In genomic region chr3:127366383-127366782, GRCh38 we compare ENCODE assay signal across 26 cellular contexts.
DNase-seq lines count a peak whose midpoint lies in the region; ATAC-seq, FAIRE-seq and TF ChIP-seq lines count a peak whose summit lies in the region.
"Had no signal": no experiment of that assay in that cellular context is flagged by ENCODE, and none has a peak within 500 bp of the region (broad histone marks: within the 10 kb centered on the region; RNA-seq: fewer than 3 reads in every experiment).

No MANE protein-coding gene starts in this region.

- POLR2A ChIA-PET in OCI-LY7 (lab: Charles Lee), result no interaction called here

- no TSS peak for BruUV-seq in OCI-LY7 (replicated peaks; lab: Mats Ljungman, UMichigan)

- no peak for TF ChIP-seq POLR2A in erythroblast (IDR thresholded peaks at IDR 0.05; ENCODE audit: low read length)

- H3K36me3 ChIP-seq in bronchial epithelial cell (ENCODE audit: control insufficient read depth, insufficient read depth, low read length) (no peaks in the 10 kb centered on the region), OCI-LY7 (ENCODE audit: insufficient read depth, low read length) (no peaks in the 10 kb centered on the region)
- H3K36me3 ChIP-seq: heart right ventricle, left ventricle myocardium inferior, suprapubic skin, vagina had no signal

- CTCF ChIA-PET in OCI-LY7 (lab: Charles Lee; ENCODE audit: unreplicated experiment), result no interaction called here

- no peak overlapping the region for H3K27ac ChIP-seq in OCI-LY7 (ENCODE audit: low read depth, low read length, poor library complexity, severe bottlenecking)
- H3K27ac ChIP-seq: heart right ventricle, left ventricle myocardium inferior, SK-N-MC, suprapubic skin, vagina had no signal

- peaks cover 6% of the 10 kb centered on the region for H3K27me3 ChIP-seq in bronchial epithelial cell (ENCODE audit: control insufficient read depth, insufficient read depth, low read length)
- H3K27me3 ChIP-seq: vagina had no signal

- H3K9me2 ChIP-seq in OCI-LY7 (ENCODE audit: insufficient read depth, low read length), result no peaks in the 10 kb centered on the region

- H3K9me3 ChIP-seq in OCI-LY7 (ENCODE audit: low read length), result no peaks in the 10 kb centered on the region
- H3K9me3 ChIP-seq: left ventricle myocardium inferior, mucosa of descending colon, suprapubic skin, vagina had no signal

- no peak overlapping the region for H3K4me3 ChIP-seq in Jurkat, Clone E6-1 (ENCODE audit: low read length)
- H3K4me3 ChIP-seq in bronchial epithelial cell (ENCODE audit: low read depth, low read length) (no peak overlapping the region), OCI-LY7 (ENCODE audit: low read depth, low read length, poor library complexity, severe bottlenecking) (no peak overlapping the region)
- H3K4me3 ChIP-seq: heart right ventricle, left ventricle myocardium inferior, mucosa of descending colon, SK-N-MC, suprapubic skin, vagina had no signal

- TF ChIP-seq CTCF in bronchial epithelial cell (IDR thresholded peaks at IDR 0.05; ENCODE audit: insufficient read depth, low read length, severe bottlenecking) (peak; percentile 16), OCI-LY7 (conservative IDR thresholded peaks at IDR 0.05; ENCODE audit: low read length) (no peak)

- H3K79me2 ChIP-seq in OCI-LY7 (ENCODE audit: insufficient read depth, low read depth, low read length), result no peaks in the 10 kb centered on the region

- intact Hi-C loops in OCI-LY7 (cut with micrococcal nuclease; ENCODE audit: unreplicated experiment), result no loop called here

- no peak for FAIRE-seq in bronchial epithelial cell (lab: Jason Lieb, UNC)
- FAIRE-seq: RCC 7860 had no signal

- no peak for ATAC-seq in GM21526 (IDR thresholded peaks at IDR 0.05; ENCODE audit: low FRiP score, unreplicated experiment)
- ATAC-seq: activated naive CD8-positive, alpha-beta T cell treated with anti-CD3 and anti-CD28 coated beads, Interleukin-2, amount 50 U/mL, for 24 hours; heart right ventricle; mucosa of descending colon had no signal

- no peak overlapping the region for H2AFZ ChIP-seq in OCI-LY7 (ENCODE audit: low read length)

- H3K4me2 ChIP-seq in OCI-LY7 (ENCODE audit: low read length), result no peak overlapping the region

- H4K20me1 ChIP-seq in OCI-LY7 (ENCODE audit: insufficient read depth, low read length), result no peaks in the 10 kb centered on the region

- H3K4me1 ChIP-seq in OCI-LY7 (ENCODE audit: insufficient read depth, low read length, poor library complexity, severe bottlenecking), result no peaks in the 10 kb centered on the region
- H3K4me1 ChIP-seq: heart right ventricle, left ventricle myocardium inferior, suprapubic skin, vagina had no signal

- DNase-seq in ELF-1 (ENCODE audit: low read depth, low spot score) (peak; percentile 34), bronchial epithelial cell (ENCODE audit: low read depth) (no peak), left kidney (ENCODE audit: low read depth, low spot score) (peak; percentile 15), OCI-LY7 (ENCODE audit: low spot score) (no peak), erythroblast (lab: John Stamatoyannopoulos, UW) (no peak), activated T-cell treated with anti-CD3 and anti-CD28 coated beads for 4 hours (no peak)
- DNase-seq in Jurkat, Clone E6-1 (ENCODE audit: low read depth, low spot score), result peak; percentile 14
- DNase-seq: activated CD4-positive, alpha-beta memory T cell treated with anti-CD3 and anti-CD28 coated beads for 36 hours; activated CD4-positive, CD25-positive, alpha-beta regulatory T cell; activated effector memory CD4-positive, alpha-beta T cell treated with anti-CD3 and anti-CD28 coated beads, Interleukin-2, amount 50 U/mL, for 16 hours; activated naive CD8-positive, alpha-beta T cell treated with anti-CD3 and anti-CD28 coated beads, Interleukin-2, amount 50 U/mL, for 24 hours; heart right ventricle; immature natural killer cell; left ventricle myocardium inferior; mucosa of descending colon; NCI-H1092; NCI-H2029 treated with DMSO at 0.1 percent for 48 hours; NCI-H510A; nephron progenitor cell; NK-92 treated with Interleukin-12 subunit alpha and Interleukin-12 subunit beta, amount 100 ng/mL, for 24 hours; T-helper 9 cell had no signal

Comparison
In these comparisons a context has a peak if more than half of its experiments do, and no peak if none do; other contexts are left out.
1. DNase-seq: peak in ELF-1 (single experiment), Jurkat, Clone E6-1 (single experiment) and left kidney (single experiment); none in bronchial epithelial cell (single experiment), OCI-LY7 (single experiment), erythroblast (0 of 2) and activated T-cell treated with anti-CD3 and anti-CD28 coated beads for 4 hours (single experiment).